Comparison of ENCODE assay signal across 16 cellular contexts in genomic region chr1:30110826-30111225, GRCh38.
DNase-seq lines count a peak whose midpoint lies in the region; ATAC-seq, FAIRE-seq and TF ChIP-seq lines count a peak whose summit lies in the region.
"Had no signal": no experiment of that assay in that cellular context is flagged by ENCODE, and none has a peak within 500 bp of the region (broad histone marks: within the 10 kb centered on the region; RNA-seq: fewer than 3 reads in every experiment).

No MANE protein-coding gene starts in this region.

- H3K4me1 Mint-ChIP-seq in activated CD8-positive, alpha-beta memory T cell treated with anti-CD3 and anti-CD28 coated beads, Interleukin-2, amount 10 ng/mL, durations not matched to agents 7 days and 5 days, result no peaks in the 10 kb centered on the region
- H3K4me1 Mint-ChIP-seq: CD4-positive, CD25-positive, alpha-beta regulatory T cell had no signal

- FAIRE-seq in K562 (lab: Jason Lieb, UNC), result no peak
- FAIRE-seq: GM12878, GM18507, HepG2, HTR-8/SVneo had no signal

- no peak overlapping the region for H3K4me3 Mint-ChIP-seq in activated CD8-positive, alpha-beta memory T cell treated with anti-CD3 and anti-CD28 coated beads, Interleukin-2, amount 10 ng/mL, durations not matched to agents 7 days and 5 days
- H3K4me3 Mint-ChIP-seq: CD4-positive, CD25-positive, alpha-beta regulatory T cell had no signal

- H3K36me3 ChIP-seq in K562 (ENCODE audit: control insufficient read depth, insufficient read depth, low read length) (no peaks in the 10 kb centered on the region), SJCRH30 (no peaks in the 10 kb centered on the region)
- H3K36me3 ChIP-seq: BLaER1 treated with 17β-estradiol and CSF1 and Interleukin-3, amounts not matched to agents 10 nM and 100 nM; HAP-1 had no signal

- no peak overlapping the region for H2AFZ ChIP-seq in K562 (ENCODE audit: low read depth, low read length)

- H4K20me1 ChIP-seq in K562 (replicated peaks; ENCODE audit: control insufficient read depth, insufficient read depth, low read length), result peaks cover 5% of the 10 kb centered on the region; the same call in 1 of the 2 replicates
- H4K20me1 ChIP-seq: BLaER1 treated with 17β-estradiol and CSF1 and Interleukin-3, amounts not matched to agents 10 nM and 100 nM had no signal

- H3K36me3 Mint-ChIP-seq in activated CD8-positive, alpha-beta memory T cell treated with anti-CD3 and anti-CD28 coated beads, Interleukin-2, amount 10 ng/mL, durations not matched to agents 7 days and 5 days, result no peaks in the 10 kb centered on the region
- H3K36me3 Mint-ChIP-seq: CD4-positive, CD25-positive, alpha-beta regulatory T cell had no signal

- WGBS in K562 (ENCODE audit: insufficient coverage, low coverage, missing lambda C conversion rate), result 7% methylated on average over 11 of the region's 11 CpGs

- no peak for TF ChIP-seq EP300 in K562 (IDR thresholded peaks at IDR 0.05; ENCODE audit: low read length)

- POLR2A ChIA-PET in K562 (lab: Yijun Ruan, JAX), result interaction anchor here (1.0 kb wide), 1 partner anchor 9 kb away, joined by 4 read pairs; no protein-coding TSS in a partner anchor

- no peak for ATAC-seq in K562
- no peak for ATAC-seq in activated CD8-positive, alpha-beta memory T cell treated with anti-CD3 and anti-CD28 coated beads, Interleukin-2, amount 10 ng/mL, durations not matched to agents 7 days and 5 days

- BruUV-seq in K562 (replicated peaks; lab: Mats Ljungman, UMichigan), result no TSS peak

- H3K4me1 ChIP-seq in K562 (replicated peaks in 1 of 2; ENCODE audit: control insufficient read depth in 2 of 2, insufficient read depth in 2 of 2, low read length in 2 of 2) (no peaks in the 10 kb centered on the region; a peak in 1 of 5 replicates), SJCRH30 (no peaks in the 10 kb centered on the region)
- H3K4me1 ChIP-seq: HAP-1 had no signal

- H3K27me3 Mint-ChIP-seq in activated CD8-positive, alpha-beta memory T cell treated with anti-CD3 and anti-CD28 coated beads, Interleukin-2, amount 10 ng/mL, durations not matched to agents 7 days and 5 days, result peaks cover 25% of the 10 kb centered on the region

- H3K27ac Mint-ChIP-seq in activated CD8-positive, alpha-beta memory T cell treated with anti-CD3 and anti-CD28 coated beads, Interleukin-2, amount 10 ng/mL, durations not matched to agents 7 days and 5 days, result no peak overlapping the region
- H3K27ac Mint-ChIP-seq: CD4-positive, CD25-positive, alpha-beta regulatory T cell had no signal

- peak; percentile 25 for DNase-seq in DMS79 treated with DMSO at 0.1 percent for 48 hours (lab: John Stamatoyannopoulos, UW)
- DNase-seq in DMS79 (lab: John Stamatoyannopoulos, UW), result no peak
- peak; percentile 17 for DNase-seq in G401 (ENCODE audit: low spot score)
- DNase-seq in NCI-H2227 (lab: John Stamatoyannopoulos, UW; ENCODE audit: unreplicated experiment), result peak; percentile 15
- DNase-seq in K562 (ENCODE audit: extremely low read depth in 1 of 4, low spot score in 3 of 4), result no peak
- DNase-seq in activated CD8-positive, alpha-beta memory T cell treated with anti-CD3 and anti-CD28 coated beads, Interleukin-2, amount 10 ng/mL, durations not matched to agents 7 days and 5 days, result no peak
- no peak for DNase-seq in SK-N-DZ (ENCODE audit: low spot score)
- DNase-seq in SJCRH30, result no peak
- DNase-seq: GOT3 had no signal

- H3K27ac ChIP-seq in K562 (ENCODE audit: extremely low read depth, low read depth, low read length) (no peak overlapping the region), SJCRH30 (no peak overlapping the region)
- H3K27ac ChIP-seq: BLaER1 treated with 17β-estradiol and CSF1 and Interleukin-3, amounts not matched to agents 10 nM and 100 nM had no signal

- no peak overlapping the region for H3K4me2 ChIP-seq in K562 (ENCODE audit: insufficient read depth, low read length)

- H3K9me3 ChIP-seq in K562 (replicated peaks; ENCODE audit: control insufficient read depth, insufficient read depth, low read depth, low read length) (no peaks in the 10 kb centered on the region), SJCRH30 (replicated peaks) (no peaks in the 10 kb centered on the region)
- H3K9me3 ChIP-seq: BLaER1 treated with 17β-estradiol and CSF1 and Interleukin-3, amounts not matched to agents 10 nM and 100 nM; HAP-1 had no signal

- in situ Hi-C loops in G401 (cut with HindIII; ENCODE audit: low sequenced_read_pairs), result no loop called here
- in situ Hi-C loops in K562 (cut with MboI), result no loop called here

- no peak for TF ChIP-seq CTCF in K562 (IDR thresholded peaks at IDR 0.05 in 2 of 3, conservative IDR thresholded peaks at IDR 0.05 in 1 of 3; ENCODE audit: insufficient read depth in 2 of 3, low read depth in 1 of 3, low read length in 3 of 3)

- intact Hi-C loops in K562 (cut with micrococcal nuclease), result loop anchor here (5.0 to 10.0 kb wide), 2 partner anchors 121 to 876 kb away; partner anchors contain the start of genes MECR and PTPRU

- CTCF ChIA-PET in K562 (lab: Yijun Ruan, JAX; ENCODE audit: low intra/inter-chr PET ratio), result interaction anchor here (0.9 kb wide), 1 partner anchor 317 kb away, joined by 4 read pairs; no protein-coding TSS in a partner anchor
- CTCF ChIA-PET in activated CD8-positive, alpha-beta memory T cell treated with anti-CD3 and anti-CD28 coated beads, Interleukin-2, amount 10 ng/mL, durations not matched to agents 7 days and 5 days (lab: Charles Lee), result no interaction called here

- H3K27me3 ChIP-seq in K562 (ENCODE audit: control insufficient read depth in 2 of 2, insufficient read depth in 2 of 2, low read length in 2 of 2) (peaks cover 20 to 31% of the 10 kb centered on the region in 2 experiments; a peak in 4 of 5 replicates), SJCRH30 (peaks cover 17% of the 10 kb centered on the region)
- H3K27me3 ChIP-seq: BLaER1 treated with 17β-estradiol and CSF1 and Interleukin-3, amounts not matched to agents 10 nM and 100 nM had no signal

- H3K4me3 ChIP-seq in K562 (no peak overlapping the region), SJCRH30 (no peak overlapping the region)
- H3K4me3 ChIP-seq: BLaER1 treated with 17β-estradiol and CSF1 and Interleukin-3, amounts not matched to agents 10 nM and 100 nM; GM12878; HAP-1 had no signal

- H3K79me2 ChIP-seq in K562 (ENCODE audit: control insufficient read depth, insufficient read depth, low read length), result no peaks in the 10 kb centered on the region

- TF ChIP-seq RAD21 in K562 (CRISPR knock-in tag; conservative IDR thresholded peaks at IDR 0.05 in 1 of 2, IDR thresholded peaks at IDR 0.05 in 1 of 2), result no peak

- H3K9ac ChIP-seq in K562 (ENCODE audit: insufficient read depth in 1 of 2, low read depth in 2 of 2, low read length in 2 of 2), result no peak overlapping the region
- H3K9ac ChIP-seq: BLaER1 treated with 17β-estradiol and CSF1 and Interleukin-3, amounts not matched to agents 10 nM and 100 nM had no signal

- no peaks in the 10 kb centered on the region for H3K9me3 Mint-ChIP-seq in activated CD8-positive, alpha-beta memory T cell treated with anti-CD3 and anti-CD28 coated beads, Interleukin-2, amount 10 ng/mL, durations not matched to agents 7 days and 5 days (ENCODE audit: low read depth)
- H3K9me3 Mint-ChIP-seq: CD4-positive, CD25-positive, alpha-beta regulatory T cell had no signal

- TF ChIP-seq POLR2A in K562 (conservative IDR thresholded peaks at IDR 0.05), result no peak

- H3K9me1 ChIP-seq in K562 (ENCODE audit: control insufficient read depth, insufficient read depth, low read length), result no peaks in the 10 kb centered on the region

TF ChIP-seq in K562, 482 proteins besides CTCF, POLR2A, EP300 and RAD21 (continues in another document):
- TF ChIP-seq SNIP1 (IDR thresholded peaks at IDR 0.05; ENCODE audit: low read depth), result no peak
- TF ChIP-seq ZNF431 (CRISPR knock-in tag; IDR thresholded peaks at IDR 0.05), result no peak
- no peak for TF ChIP-seq GATAD2B (IDR thresholded peaks at IDR 0.05; ENCODE audit: borderline replicate concordance)
- no peak for TF ChIP-seq RBM14 (IDR thresholded peaks at IDR 0.05; ENCODE audit: borderline replicate concordance, insufficient read depth, low read depth, low read length)
- 0 out of 2 replicates have a peak, but pooled peaks have one; percentile 7 for TF ChIP-seq VEZF1 (CRISPR knock-in tag; IDR thresholded peaks at IDR 0.05)
- no peak for TF ChIP-seq PTTG1 (tag; IDR thresholded peaks at IDR 0.05; ENCODE audit: low read depth)
- no peak for TF ChIP-seq MCM7 (IDR thresholded peaks at IDR 0.05)
- no peak for TF ChIP-seq KLF1 (tag; IDR thresholded peaks at IDR 0.05)
- TF ChIP-seq FOXP4 (CRISPR knock-in tag; IDR thresholded peaks at IDR 0.05; ENCODE audit: borderline replicate concordance), result no peak

Comparison
In these comparisons a context has a peak if more than half of its experiments do, and no peak if none do; other contexts are left out.
1. DNase-seq: peak in DMS79 treated with DMSO at 0.1 percent for 48 hours (single experiment), G401 (single experiment) and NCI-H2227 (single experiment); none in DMS79 (single experiment), K562 (0 of 4), activated CD8-positive, alpha-beta memory T cell treated with anti-CD3 and anti-CD28 coated beads, Interleukin-2, amount 10 ng/mL, durations not matched to agents 7 days and 5 days (single experiment), SK-N-DZ (single experiment) and SJCRH30 (0 of 2).